ENCODE assay signal across 8 cellular contexts in the genomic region with DNA sequence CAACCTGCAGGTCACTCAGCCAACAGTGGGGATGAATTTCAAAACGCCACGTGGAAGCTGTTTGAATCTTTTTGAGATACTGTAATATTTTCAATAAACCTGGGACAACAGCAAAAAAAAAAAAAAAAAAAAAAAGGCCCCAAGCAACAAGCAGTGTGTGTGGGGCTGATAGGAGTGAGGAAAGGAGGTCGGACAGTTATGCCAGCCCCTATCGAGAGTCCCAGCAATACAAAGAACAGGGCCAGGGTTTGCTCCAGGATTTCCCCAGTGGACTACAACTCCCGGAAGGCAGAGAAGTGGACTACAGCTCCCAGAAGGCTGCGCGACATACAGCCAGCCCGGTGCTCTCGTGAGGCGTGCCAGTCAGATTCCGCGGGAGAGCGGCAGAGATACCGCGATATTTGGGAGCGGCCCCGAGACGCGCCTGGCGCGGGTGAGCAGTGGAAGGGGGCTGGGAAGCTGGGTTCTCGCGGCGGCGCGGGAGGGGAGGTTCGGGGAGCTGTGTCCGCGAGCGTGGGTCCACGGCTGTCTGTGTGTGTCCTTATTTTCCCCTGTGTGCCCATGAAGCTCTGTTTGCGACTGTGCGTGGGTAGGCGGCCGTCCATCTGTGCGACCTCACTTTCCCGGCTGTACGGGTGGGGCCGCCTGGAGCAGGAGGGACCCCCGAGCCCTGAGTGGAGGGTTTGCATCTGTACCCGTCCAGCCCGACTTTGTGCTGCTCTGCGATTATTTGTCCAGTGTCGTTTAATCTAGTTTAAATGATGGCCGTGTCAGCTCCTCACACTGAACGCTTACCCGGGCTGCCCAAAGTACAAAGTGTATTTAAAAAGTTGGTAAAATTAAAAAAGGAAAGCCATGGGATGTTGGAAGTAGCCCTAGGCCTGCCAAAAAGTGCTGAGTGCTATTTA. TPM values are rescaled to one million over a fixed set of nuclear protein-coding genes. Genes with fewer than 3 reads are reported as not detected.
A peak's percentile ranks its signal among the peaks of the same experiment; 100 is the strongest.
DNase-seq lines count a peak whose midpoint lies in the region; FAIRE-seq and TF ChIP-seq lines count a peak whose summit lies in the region.

A gene with protein sequence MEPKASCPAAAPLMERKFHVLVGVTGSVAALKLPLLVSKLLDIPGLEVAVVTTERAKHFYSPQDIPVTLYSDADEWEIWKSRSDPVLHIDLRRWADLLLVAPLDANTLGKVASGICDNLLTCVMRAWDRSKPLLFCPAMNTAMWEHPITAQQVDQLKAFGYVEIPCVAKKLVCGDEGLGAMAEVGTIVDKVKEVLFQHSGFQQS (plus strand): TSS at position 397 of the 908 bp plus-strand sequence. CDS start 4,729 bp downstream, outside the sequence.

- FAIRE-seq in frontal cortex (lab: Jason Lieb, UNC): peak; percentile 33

- peak; percentile 97 for TF ChIP-seq POLR2A in NB4 (IDR thresholded peaks at IDR 0.05; ENCODE audit: extremely low read depth, insufficient read length)

- DNase-seq in GM03348 (ENCODE audit: low spot score): peak; percentile 98
- DNase-seq in HFFc6: peak; percentile 94
- peak; percentile 98 for DNase-seq in NB4 (ENCODE audit: low read depth)
- peak; percentile 87 for DNase-seq in SK-N-MC (ENCODE audit: low read depth, low spot score)
- peak; percentile 97 for DNase-seq in activated naive CD4-positive, alpha-beta T cell treated with anti-CD3 and anti-CD28 coated beads, Interleukin-2, amount 10 ng/mL, durations not matched to agents 7 days and 5 days
- peak; percentile 90 to 99 for DNase-seq in frontal cortex (ENCODE audit: low spot score in 2 of 2)
- DNase-seq in substantia nigra (lab: John Stamatoyannopoulos, UW): peak; percentile 60 to 98 (median 93)

- H3K36me3 ChIP-seq in SK-N-MC (ENCODE audit: insufficient read depth, low read length) (no peaks in the 10 kb centered on the region), neutrophil (no peaks in the 10 kb centered on the region)

- H3K4me3 ChIP-seq in NB4 (ENCODE audit: low read depth, low read length) (peak within 1 kb of the TSS; percentile 93), SK-N-MC (peak within 1 kb of the TSS; percentile 96), neutrophil (ENCODE audit: low read depth in 1 of 2, low read length in 1 of 2) (peak within 1 kb of the TSS; percentile 81 to 87)

- no peaks in the 10 kb centered on the region for H3K9me3 ChIP-seq in SK-N-MC (ENCODE audit: low read depth, low read length)
- no peaks in the 10 kb centered on the region for H3K9me3 ChIP-seq in neutrophil

- no peaks in the 10 kb centered on the region for H3K27me3 ChIP-seq in neutrophil

- H3K4me1 ChIP-seq in neutrophil (ENCODE audit: control insufficient read depth in 1 of 2, insufficient read depth in 1 of 2, low read depth in 1 of 2, low read length in 1 of 2): peaks cover 22 to 24% of the 10 kb centered on the region in 2 experiments

- no peaks in the 10 kb centered on the region for H3K36me3 Mint-ChIP-seq in HFFc6 (ENCODE audit: low read depth)
- H3K36me3 Mint-ChIP-seq in activated naive CD4-positive, alpha-beta T cell treated with anti-CD3 and anti-CD28 coated beads, Interleukin-2, amount 10 ng/mL, durations not matched to agents 7 days and 5 days: peaks cover 15% of the 10 kb centered on the region

- H3K9ac ChIP-seq in SK-N-MC (ENCODE audit: insufficient read length): peak within 1 kb of the TSS; percentile 100

- H3K4me1 Mint-ChIP-seq in HFFc6 (ENCODE audit: low read depth): peaks cover 6% of the 10 kb centered on the region; the same call in 1 of the 2 replicates
- H3K4me1 Mint-ChIP-seq in activated naive CD4-positive, alpha-beta T cell treated with anti-CD3 and anti-CD28 coated beads, Interleukin-2, amount 10 ng/mL, durations not matched to agents 7 days and 5 days: peaks cover 25% of the 10 kb centered on the region

- H3K4me3 Mint-ChIP-seq in HFFc6: peak within 1 kb of the TSS; percentile 95
- H3K4me3 Mint-ChIP-seq in activated naive CD4-positive, alpha-beta T cell treated with anti-CD3 and anti-CD28 coated beads, Interleukin-2, amount 10 ng/mL, durations not matched to agents 7 days and 5 days: peak within 1 kb of the TSS; percentile 94

- H3K9me3 Mint-ChIP-seq in HFFc6: no peaks in the 10 kb centered on the region
- no peaks in the 10 kb centered on the region for H3K9me3 Mint-ChIP-seq in activated naive CD4-positive, alpha-beta T cell treated with anti-CD3 and anti-CD28 coated beads, Interleukin-2, amount 10 ng/mL, durations not matched to agents 7 days and 5 days

- H3K27ac Mint-ChIP-seq in HFFc6: peak within 1 kb of the TSS; percentile 87
- peak within 1 kb of the TSS; percentile 95 for H3K27ac Mint-ChIP-seq in activated naive CD4-positive, alpha-beta T cell treated with anti-CD3 and anti-CD28 coated beads, Interleukin-2, amount 10 ng/mL, durations not matched to agents 7 days and 5 days

- H3K27ac ChIP-seq in SK-N-MC (peak within 1 kb of the TSS; percentile 89), neutrophil (peak within 1 kb of the TSS; percentile 79), substantia nigra (ENCODE audit: low read depth, low read length, poor library complexity, severe bottlenecking) (peak within 1 kb of the TSS; percentile 83)

- no peak for TF ChIP-seq CTCF in HFFc6 (IDR thresholded peaks at IDR 0.05)
- no peak for TF ChIP-seq CTCF in NB4 (IDR thresholded peaks at IDR 0.05; ENCODE audit: low read depth, low read length)
- peak; percentile 25 for TF ChIP-seq CTCF in neutrophil (IDR thresholded peaks at IDR 0.05)

- H3K27me3 Mint-ChIP-seq in HFFc6 (ENCODE audit: insufficient read depth): peaks cover 3% of the 10 kb centered on the region
- no peaks in the 10 kb centered on the region for H3K27me3 Mint-ChIP-seq in activated naive CD4-positive, alpha-beta T cell treated with anti-CD3 and anti-CD28 coated beads, Interleukin-2, amount 10 ng/mL, durations not matched to agents 7 days and 5 days

- CTCF ChIA-PET in activated naive CD4-positive, alpha-beta T cell treated with anti-CD3 and anti-CD28 coated beads, Interleukin-2, amount 10 ng/mL, durations not matched to agents 7 days and 5 days (lab: Charles Lee): interaction anchor here (0.8 to 9.2 kb wide), 5 partner anchors 11 to 181 kb away, joined by 3 to 109 read pairs (median 5); a partner anchor contains a TSS

RNA-seq across cellular contexts. Expression of the gene that starts here (rescaled TPM):
- total RNA-seq in HFFc6 (2021; fragmentation: NEBNext Ultra II Directional; extraction: Animal tissue kit (Norgen Biotek cat#: 25700)): 10 to 100 TPM in 5 of 6 experiments, 1 to 10 TPM in 1; 9.8 to 12.3 (median 11.2) TPM
- 3.7 TPM for total RNA-seq in frontal cortex

Comparison
In these comparisons a context has a peak if more than half of its experiments do, and no peak if none do; other contexts are left out.
1. Peak in every context shown above with its lines: DNase-seq, H3K4me3 ChIP-seq and H3K27ac ChIP-seq.